Comparison of ENCODE assay signal across 8 cellular contexts in the genomic region with DNA sequence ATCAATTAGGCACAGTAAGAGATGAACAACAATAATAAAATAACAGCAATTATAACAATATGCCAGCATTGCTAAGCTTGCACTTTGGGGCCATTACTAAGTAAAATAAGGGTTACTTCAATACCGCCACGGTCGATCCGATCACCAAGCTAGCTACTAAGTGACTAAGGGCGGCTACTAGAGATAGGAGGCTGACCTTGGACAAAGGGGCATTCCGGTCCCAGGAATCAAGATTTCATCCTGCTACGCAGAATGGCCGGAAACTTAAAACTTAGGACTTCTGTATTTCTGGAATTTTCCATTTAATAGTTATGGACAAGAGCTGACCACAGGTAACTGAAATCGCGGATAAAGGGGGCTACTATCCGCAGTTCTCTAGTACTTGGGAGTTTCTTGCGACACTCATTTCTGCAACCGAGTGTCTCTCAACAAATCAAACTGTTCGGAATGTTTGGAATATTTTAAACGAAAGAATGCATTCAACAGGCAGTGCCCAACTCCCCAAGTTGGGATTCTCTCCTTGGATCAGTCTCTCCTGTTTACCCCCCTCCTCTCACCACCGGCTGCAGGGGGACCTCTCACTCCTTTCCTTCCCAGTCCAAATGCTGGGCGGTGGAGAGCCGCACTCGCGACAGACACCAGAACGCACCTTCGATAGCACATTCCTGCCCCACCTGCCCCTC. TPM values are rescaled to one million over a fixed set of nuclear protein-coding genes. Genes with fewer than 3 reads are reported as not detected.
DNase-seq lines count a peak whose midpoint lies in the region; ATAC-seq and TF ChIP-seq lines count a peak whose summit lies in the region.

No MANE protein-coding gene starts in this region.

- peaks cover 14% of the 10 kb centered on the region for H3K36me3 Mint-ChIP-seq in CD4-positive, alpha-beta T cell (ENCODE audit: low read depth)

- no peaks in the 10 kb centered on the region for H3K9me3 ChIP-seq in CD4-positive, alpha-beta T cell (ENCODE audit: control insufficient read depth, low read length)
- H3K9me3 ChIP-seq in MM.1S (replicated peaks; ENCODE audit: insufficient read depth, low read length) (no peaks in the 10 kb centered on the region), upper lobe of left lung (no peaks in the 10 kb centered on the region)

- H3K9ac ChIP-seq in MM.1S (ENCODE audit: low read length): peak overlapping the region; percentile 78

- H3K4me1 ChIP-seq in MM.1S (ENCODE audit: low read length): peaks cover 13% of the 10 kb centered on the region; the same call in 1 of the 2 replicates
- H3K4me1 ChIP-seq in upper lobe of left lung: peaks cover 16 to 42% (median 32%) of the 10 kb centered on the region in 4 donors

- H3K27ac ChIP-seq in CD4-positive, alpha-beta T cell (ENCODE audit: low read depth, low read length): no peak overlapping the region
- H3K27ac ChIP-seq in MM.1S (ENCODE audit: low read length) (no peak overlapping the region), upper lobe of left lung (peak overlapping the region; percentile 83 to 96 (median 94))

- CTCF ChIA-PET in CD4-positive, alpha-beta T cell (lab: Charles Lee): interaction anchor here (0.8 kb wide), 1 partner anchor 99 kb away, joined by 3 read pairs; no protein-coding TSS in a partner anchor

- H3K27ac Mint-ChIP-seq in CD4-positive, alpha-beta T cell: peak overlapping the region; percentile 89

- no peak for TF ChIP-seq EP300 in upper lobe of left lung (IDR thresholded peaks at IDR 0.05)

- H3K9me3 Mint-ChIP-seq in CD4-positive, alpha-beta T cell: no peaks in the 10 kb centered on the region

- H3K9me2 ChIP-seq in MM.1S (replicated peaks; ENCODE audit: insufficient read depth, low read length): no peaks in the 10 kb centered on the region

- peak overlapping the region; percentile 98 for H3K4me2 ChIP-seq in MM.1S (ENCODE audit: low read depth, low read length)

- H2AFZ ChIP-seq in MM.1S (ENCODE audit: low read length): peak overlapping the region; percentile 91

- no peak for DNase-seq in CD4-positive, alpha-beta T cell
- no peak for DNase-seq in MM.1S
- DNase-seq in choroid plexus epithelial cell (ENCODE audit: low read depth): no peak
- DNase-seq in lung microvascular endothelial cell (ENCODE audit: low read depth in 2 of 2): peak; percentile 40 to 53
- no peak for DNase-seq in upper lobe of left lung
- DNase-seq in stimulated activated CD4-positive, alpha-beta T cell treated with anti-CD3 and anti-CD28 coated beads, Interleukin-2, amount 100 ng/mL, for 48 hours: no peak

- POLR2A ChIA-PET in CD4-positive, alpha-beta T cell (lab: Charles Lee): interaction anchor here (1.0 kb wide), 1 partner anchor 44 kb away, joined by 3 read pairs; the partner anchor contains the start of gene FAM234B

- H3K4me3 ChIP-seq in MM.1S (ENCODE audit: low read length) (peak overlapping the region; percentile 93), choroid plexus epithelial cell (ENCODE audit: low read depth, low read length) (peak overlapping the region; percentile 75), upper lobe of left lung (peak overlapping the region; percentile 67 to 97 (median 79))

- intact Hi-C loops in CD4-positive, alpha-beta T cell (cut with DNase I, micrococcal nuclease): loop anchor here in 1 of 2 experiments (5.0 kb wide), 2 partner anchors 212 to 213 kb away; partner anchors contain the start of gene APOLD1

- H3K4me1 Mint-ChIP-seq in CD4-positive, alpha-beta T cell (ENCODE audit: low read depth): peaks cover 42% of the 10 kb centered on the region

- H3K36me3 ChIP-seq in MM.1S (replicated peaks; ENCODE audit: insufficient read depth, low read length): no peaks in the 10 kb centered on the region
- H3K36me3 ChIP-seq in upper lobe of left lung: no peaks in the 10 kb centered on the region

- H3K27me3 Mint-ChIP-seq in CD4-positive, alpha-beta T cell: no peaks in the 10 kb centered on the region

- TF ChIP-seq POLR2A in upper lobe of left lung (IDR thresholded peaks at IDR 0.05): no peak

- no peaks in the 10 kb centered on the region for H4K20me1 ChIP-seq in MM.1S (ENCODE audit: insufficient read depth, low read length)

- WGBS in upper lobe of left lung, 2 donors: 23 to 26% methylated on average over 22 of the region's 22 CpGs

- no peak for TF ChIP-seq CTCF in CD4-positive, alpha-beta T cell (IDR thresholded peaks at IDR 0.05)
- no peak for TF ChIP-seq CTCF in MM.1S (IDR thresholded peaks at IDR 0.05; ENCODE audit: low read length)
- TF ChIP-seq CTCF in choroid plexus epithelial cell (conservative IDR thresholded peaks at IDR 0.05; ENCODE audit: low read depth, low read length): no peak
- TF ChIP-seq CTCF in upper lobe of left lung (IDR thresholded peaks at IDR 0.05): no peak

- peaks cover 8% of the 10 kb centered on the region for H3F3A ChIP-seq in MM.1S (ENCODE audit: insufficient read depth, low read length)

- peak overlapping the region; percentile 93 for H3K4me3 Mint-ChIP-seq in CD4-positive, alpha-beta T cell

- H3K79me2 ChIP-seq in MM.1S (ENCODE audit: low read length): peaks cover 18% of the 10 kb centered on the region

- no peaks in the 10 kb centered on the region for H3K27me3 ChIP-seq in CD4-positive, alpha-beta T cell (ENCODE audit: control insufficient read depth, insufficient read depth, low read length)
- H3K27me3 ChIP-seq in MM.1S (replicated peaks; ENCODE audit: insufficient read depth, low read length) (no peaks in the 10 kb centered on the region), upper lobe of left lung (no peaks in the 10 kb centered on the region)

- ATAC-seq in CD4-positive, alpha-beta T cell (ENCODE audit: poor library complexity): peak; percentile 1
- ATAC-seq in upper lobe of left lung (ENCODE audit: low FRiP score in 2 of 2) (peak in 1 of 2 donors; percentile 2), GM19035 (IDR thresholded peaks at IDR 0.05; ENCODE audit: unreplicated experiment) (no peak), HG02981 (IDR thresholded peaks at IDR 0.05; ENCODE audit: unreplicated experiment) (no peak)

RNA-seq across cellular contexts. Expression of gene HEBP1, which starts 0.6 kb away (rescaled TPM):
- 10 to 100 TPM; 11.9 to 12.5 TPM for total RNA-seq in CD4-positive, alpha-beta T cell
- total RNA-seq in lung microvascular endothelial cell (19.0 and 28.2 TPM in 2 replicates), upper lobe of left lung (10 to 100 TPM; 25.1 to 70.9 (median 63.7) TPM)

RNA-seq across cellular contexts. Expression of gene FAM234B, which starts 44.8 kb away (rescaled TPM):
- total RNA-seq in CD4-positive, alpha-beta T cell: 1 to 10 TPM; 3.0 to 3.2 TPM
- total RNA-seq in lung microvascular endothelial cell: 6.5 and 13.9 TPM in 2 replicates
- 10 to 100 TPM in 1 of 6 donors, 1 to 10 TPM in 5; 3.1 to 16.2 (median 8.8) TPM for total RNA-seq in upper lobe of left lung

RNA-seq across cellular contexts. Expression of gene GPRC5D, which starts 47.4 kb away (rescaled TPM):
- not detected for total RNA-seq in CD4-positive, alpha-beta T cell
- total RNA-seq in lung microvascular endothelial cell: under 0.01 TPM in 1 of 2 replicates, not detected in the other
- total RNA-seq in upper lobe of left lung: 1 to 10 TPM in 1 of 6 donors, under 1 TPM in 1, not detected in 4; 0.66 to 2.1 TPM

Comparison
In these comparisons a context has a peak if more than half of its experiments do, and no peak if none do; other contexts are left out.
1. DNase-seq: peak in lung microvascular endothelial cell (2 of 2); none in CD4-positive, alpha-beta T cell (0 of 10), MM.1S (single experiment), choroid plexus epithelial cell (single experiment), upper lobe of left lung (0 of 2) and stimulated activated CD4-positive, alpha-beta T cell treated with anti-CD3 and anti-CD28 coated beads, Interleukin-2, amount 100 ng/mL, for 48 hours (0 of 2).
2. H3K27ac ChIP-seq: peak in upper lobe of left lung (4 of 4); none in CD4-positive, alpha-beta T cell (single experiment) and MM.1S (single experiment).
3. Peak in every context shown above with its lines, with median percentiles within 50 percentile points of each other: H3K4me3 ChIP-seq.